ENCODE assay signal across 9 cellular contexts in the genomic region with DNA sequence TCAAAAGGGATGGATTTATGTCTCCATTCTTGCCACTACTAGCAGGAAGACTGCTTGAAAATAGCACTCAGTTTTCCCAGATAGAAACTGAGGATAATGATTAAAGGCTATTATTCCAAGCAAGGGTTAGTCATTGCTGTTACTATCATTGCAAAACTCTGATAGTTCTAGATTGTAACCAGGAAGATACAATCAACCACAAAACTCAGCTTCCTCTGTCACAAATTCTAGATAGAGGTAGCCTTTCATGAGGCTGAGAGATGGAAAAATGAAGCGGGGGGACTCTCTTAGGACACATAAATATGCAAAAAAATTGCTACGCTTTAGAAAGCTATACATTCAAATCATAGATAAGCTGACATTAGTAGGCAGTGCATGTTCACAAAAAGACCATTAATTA. TPM values are rescaled to one million over a fixed set of nuclear protein-coding genes. Genes with fewer than 3 reads are reported as not detected.
DNase-seq lines count a peak whose midpoint lies in the region; ATAC-seq and TF ChIP-seq lines count a peak whose summit lies in the region.
"Had no signal": no experiment of that assay in that cellular context is flagged by ENCODE, and none has a peak within 500 bp of the region (broad histone marks: within the 10 kb centered on the region; RNA-seq: fewer than 3 reads in every experiment).

No MANE protein-coding gene starts in this region.

- H3K36me3 Mint-ChIP-seq in CD4-positive, alpha-beta T cell (ENCODE audit: low read depth) = peaks cover 38% of the 10 kb centered on the region
- H3K36me3 Mint-ChIP-seq in natural killer cell = no peaks in the 10 kb centered on the region

- dilution Hi-C loops in mammary epithelial cell (cut with HindIII; ENCODE audit: low sequenced_read_pairs) = no loop called here

- H2AFZ ChIP-seq in mammary epithelial cell (ENCODE audit: low read depth, low read length) = no peak overlapping the region

- POLR2A ChIA-PET in CD4-positive, alpha-beta T cell (lab: Charles Lee) = interaction anchor here (0.6 to 2.1 kb wide), 9 partner anchors 11 to 1931 kb away, joined by 3 to 16 read pairs (median 6); no protein-coding TSS in a partner anchor

- H2BK120ac ChIP-seq in mesendoderm (ENCODE audit: low read depth, low read length) = no peak overlapping the region

- peak overlapping the region; percentile 62 to 99 (median 97) for H3K4me3 ChIP-seq in mammary epithelial cell (replicated peaks in 1 of 3; ENCODE audit: insufficient read depth in 1 of 3, low read depth in 2 of 3, low read length in 3 of 3)
- no peak overlapping the region for H3K4me3 ChIP-seq in mesendoderm (ENCODE audit: low read length)

- no peak for DNase-seq in CD4-positive, alpha-beta T cell
- DNase-seq in MV-4-11 (lab: John Stamatoyannopoulos, UW) (peak; percentile 69), mammary epithelial cell (no peak), natural killer cell (no peak), NCI-H446 (lab: John Stamatoyannopoulos, UW) (no peak), NCI-H1105 (lab: John Stamatoyannopoulos, UW) (no peak), mesendoderm (no peak), amygdala (lab: John Stamatoyannopoulos, UW) (no peak)
- DNase-seq: NCI-H2171 had no signal

- H3K79me1 ChIP-seq in mesendoderm (ENCODE audit: low read length) = no peaks in the 10 kb centered on the region

- CTCF ChIA-PET in CD4-positive, alpha-beta T cell (lab: Charles Lee) = interaction anchor here (0.7 to 1.3 kb wide), 3 partner anchors 20 to 47 kb away, joined by 3 to 9 read pairs (median 3); no protein-coding TSS in a partner anchor
- CTCF ChIA-PET in mammary epithelial cell (lab: Charles Lee; ENCODE audit: low non-redundant PET) = no interaction called here

- peak overlapping the region; percentile 87 for H3K27ac Mint-ChIP-seq in CD4-positive, alpha-beta T cell
- H3K27ac Mint-ChIP-seq in natural killer cell = peak overlapping the region; percentile 95

- H4K5ac ChIP-seq in mesendoderm (ENCODE audit: low read length) = no peak overlapping the region

- H3K18ac ChIP-seq in mesendoderm (ENCODE audit: low read length) = no peak overlapping the region

- intact Hi-C loops in CD4-positive, alpha-beta T cell (cut with DNase I, micrococcal nuclease) = no loop called here
- intact Hi-C loops in mammary epithelial cell (cut with micrococcal nuclease) = loop anchor here (1.0 kb wide), 1 partner anchor 47 kb away; no protein-coding TSS in a partner anchor
- intact Hi-C loops in natural killer cell (cut with micrococcal nuclease) = loop anchor here (1.0 to 10.0 kb wide), 6 partner anchors 22 to 1808 kb away; a partner anchor contains a TSS

- H3K4me2 ChIP-seq in mammary epithelial cell (ENCODE audit: insufficient read depth, low read depth, low read length) (peak overlapping the region; percentile 80), mesendoderm (ENCODE audit: low read length) (no peak overlapping the region)

- H3K4me3 Mint-ChIP-seq in CD4-positive, alpha-beta T cell = peak overlapping the region; percentile 88
- H3K4me3 Mint-ChIP-seq in natural killer cell = peak overlapping the region; percentile 99

- no peak overlapping the region for H3K4ac ChIP-seq in mesendoderm (ENCODE audit: low read depth, low read length)

- 51% methylated on average over 2 of the region's 2 CpGs for WGBS in mammary epithelial cell (ENCODE audit: low coverage, missing lambda C conversion rate)
- WGBS in mesendoderm (ENCODE audit: extremely low coverage, insufficient coverage, low lambda C conversion rate) = no CpG with 5 or more reads among the region's 2 CpGs

- no peak overlapping the region for H4K8ac ChIP-seq in mesendoderm (ENCODE audit: low read depth, low read length)

- no peaks in the 10 kb centered on the region for H3K27me3 Mint-ChIP-seq in CD4-positive, alpha-beta T cell
- no peaks in the 10 kb centered on the region for H3K27me3 Mint-ChIP-seq in natural killer cell (ENCODE audit: low read depth in 2 of 2)

- peaks cover 7% of the 10 kb centered on the region for H4K20me1 ChIP-seq in mammary epithelial cell (ENCODE audit: insufficient read depth, low read length)

- H3K56ac ChIP-seq in mesendoderm (ENCODE audit: low read length) = no peak overlapping the region

- no peak overlapping the region for H2AK5ac ChIP-seq in mesendoderm (ENCODE audit: low read length)

- H3K23ac ChIP-seq in mesendoderm (ENCODE audit: low read length) = no peak overlapping the region

- H3K9me3 Mint-ChIP-seq in CD4-positive, alpha-beta T cell = no peaks in the 10 kb centered on the region
- H3K9me3 Mint-ChIP-seq in natural killer cell = no peaks in the 10 kb centered on the region

- no peaks in the 10 kb centered on the region for H3K27me3 ChIP-seq in CD4-positive, alpha-beta T cell (ENCODE audit: control insufficient read depth, insufficient read depth, low read length)
- H3K27me3 ChIP-seq in mammary epithelial cell (ENCODE audit: insufficient read depth, low read length) (no peaks in the 10 kb centered on the region), mesendoderm (ENCODE audit: insufficient read depth, low read length, poor library complexity) (no peaks in the 10 kb centered on the region)

- H3K9me3 ChIP-seq in CD4-positive, alpha-beta T cell (ENCODE audit: control insufficient read depth, low read length) = no peaks in the 10 kb centered on the region
- H3K9me3 ChIP-seq in mammary epithelial cell (replicated peaks; ENCODE audit: insufficient read depth, low read length) = no peaks in the 10 kb centered on the region

- no peak overlapping the region for H2BK15ac ChIP-seq in mesendoderm (replicated peaks; ENCODE audit: low read depth)

- peak overlapping the region; percentile 100 for H3K9ac ChIP-seq in mammary epithelial cell (ENCODE audit: insufficient read depth, low read length)
- H3K9ac ChIP-seq in mesendoderm (ENCODE audit: low read length) = no peak overlapping the region

- BruUV-seq in mammary epithelial cell (replicated peaks; lab: Mats Ljungman, UMichigan) = no TSS peak

- H2BK5ac ChIP-seq in mesendoderm (ENCODE audit: low read length) = no peak overlapping the region

- H3K27ac ChIP-seq in CD4-positive, alpha-beta T cell (ENCODE audit: low read depth, low read length) = peak overlapping the region; percentile 83
- H3K27ac ChIP-seq in mammary epithelial cell (ENCODE audit: insufficient read depth, low read depth, low read length) = peak overlapping the region; percentile 99
- H3K27ac ChIP-seq in mesendoderm (ENCODE audit: low read depth, low read length) = no peak overlapping the region

- H3K4me1 Mint-ChIP-seq in CD4-positive, alpha-beta T cell (ENCODE audit: low read depth) = peaks cover 87% of the 10 kb centered on the region
- peaks cover 54 to 66% of the 10 kb centered on the region in 2 donors for H3K4me1 Mint-ChIP-seq in natural killer cell

- H3K79me2 ChIP-seq in mammary epithelial cell (ENCODE audit: insufficient read depth, low read length) (peaks cover 72% of the 10 kb centered on the region), mesendoderm (ENCODE audit: control insufficient read depth, insufficient read depth, low read length) (no peaks in the 10 kb centered on the region)

- peaks cover 23% of the 10 kb centered on the region for H3K36me3 ChIP-seq in mammary epithelial cell (ENCODE audit: insufficient read depth, low read length)
- no peaks in the 10 kb centered on the region for H3K36me3 ChIP-seq in mesendoderm (ENCODE audit: control insufficient read depth, insufficient read depth, low read length)

- no peak for TF ChIP-seq CTCF in CD4-positive, alpha-beta T cell (IDR thresholded peaks at IDR 0.05)
- TF ChIP-seq CTCF in mammary epithelial cell (conservative IDR thresholded peaks at IDR 0.05 in 1 of 2, IDR thresholded peaks at IDR 0.05 in 1 of 2; ENCODE audit: extremely low read depth in 1 of 2, insufficient read depth in 1 of 2, low read depth in 1 of 2, low read length in 2 of 2) (no peak), natural killer cell (IDR thresholded peaks at IDR 0.05) (no peak)

- ATAC-seq in CD4-positive, alpha-beta T cell (ENCODE audit: poor library complexity) = peak; percentile 43
- peak; percentile 34 to 68 (median 62) for ATAC-seq in natural killer cell

- H3K4me1 ChIP-seq in mammary epithelial cell (ENCODE audit: insufficient read depth, low read length) (peaks cover 26% of the 10 kb centered on the region), mesendoderm (ENCODE audit: control insufficient read depth, low read depth, low read length) (no peaks in the 10 kb centered on the region)

- in situ Hi-C loops in mammary epithelial cell (cut with MboI; ENCODE audit: low sequenced_read_pairs in 2 of 2) = no loop called here

RNA-seq across cellular contexts. Expression of a gene that starts 3.1 kb away (rescaled TPM):
- total RNA-seq in CD4-positive, alpha-beta T cell = 100 to 1,000 TPM; 310 to 317 TPM
- total RNA-seq in mammary epithelial cell (100 to 1,000 TPM; 461 to 672 TPM), natural killer cell (1,000 to 10,000 TPM in 1 of 3 donors, 100 to 1,000 TPM in 2; 362 to 1,065 (median 419) TPM)
- polyA plus RNA-seq in mammary epithelial cell = 564 TPM
- 268 TPM for polyA minus RNA-seq in mammary epithelial cell
- polyA plus RNA-seq in mesendoderm (2013, experiment 1 of 2) = 43.8 TPM
- polyA plus RNA-seq in mesendoderm (2013, experiment 2 of 2) = 48.2 TPM

Comparison
In these comparisons a context has a peak if more than half of its experiments do, and no peak if none do; other contexts are left out.
1. intact Hi-C loops: an anchor here in mammary epithelial cell (1.0 kb wide) and natural killer cell (1.0 to 10.0 kb wide); none called in CD4-positive, alpha-beta T cell.